ENCODE assay signal across 9 cellular contexts in genomic region chr2:60992985-60993392, GRCh38. TPM values are rescaled to one million over a fixed set of nuclear protein-coding genes. Genes with fewer than 3 reads are reported as not detected.
DNase-seq lines count a peak whose midpoint lies in the region; ATAC-seq and TF ChIP-seq lines count a peak whose summit lies in the region.
"Had no signal": no experiment of that assay in that cellular context is flagged by ENCODE, and none has a peak within 500 bp of the region (broad histone marks: within the 10 kb centered on the region; RNA-seq: fewer than 3 reads in every experiment).

No MANE protein-coding gene starts in this region.

- no peaks in the 10 kb centered on the region for H3K27me3 ChIP-seq in mucosa of rectum (ENCODE audit: control insufficient read depth in 2 of 2, insufficient read depth in 2 of 2, low read length in 2 of 2)
- H3K27me3 ChIP-seq in GM23338 (ENCODE audit: insufficient read depth): no peaks in the 10 kb centered on the region
- H3K27me3 ChIP-seq in smooth muscle cell (ENCODE audit: low read depth): no peaks in the 10 kb centered on the region
- no peaks in the 10 kb centered on the region for H3K27me3 ChIP-seq in osteoblast (ENCODE audit: insufficient read depth, low read length)
- H3K27me3 ChIP-seq: tibial nerve had no signal

- DNase-seq in NOMO-1 treated with dmso at 0.1 percent for 144 hours (lab: John Stamatoyannopoulos, UW; ENCODE audit: unreplicated experiment): peak; percentile 66
- DNase-seq in GM23338 (ENCODE audit: low spot score): no peak
- no peak for DNase-seq in H4 (ENCODE audit: low spot score)
- DNase-seq in smooth muscle cell (lab: John Stamatoyannopoulos, UW; ENCODE audit: unreplicated experiment): no peak
- DNase-seq in osteoblast (ENCODE audit: insufficient read length, low spot score, missing footprints): no peak

- H3F3A ChIP-seq in GM23338 (replicated peaks; ENCODE audit: low read depth): no peaks in the 10 kb centered on the region
- no peaks in the 10 kb centered on the region for H3F3A ChIP-seq in smooth muscle cell (ENCODE audit: low read depth)

- peaks cover 32% of the 10 kb centered on the region for H3K36me3 Mint-ChIP-seq in GM23338 (ENCODE audit: low read depth)

- no peaks in the 10 kb centered on the region for H3K79me2 ChIP-seq in GM23338 (replicated peaks; ENCODE audit: insufficient read depth)
- no peaks in the 10 kb centered on the region for H3K79me2 ChIP-seq in smooth muscle cell (ENCODE audit: low read depth)
- no peaks in the 10 kb centered on the region for H3K79me2 ChIP-seq in osteoblast (ENCODE audit: insufficient read depth, low read length)

- H3K4me1 ChIP-seq in mucosa of rectum (ENCODE audit: control insufficient read depth in 2 of 2, insufficient read depth in 2 of 2, low read length in 2 of 2) (peaks cover 0 to 3% of the 10 kb centered on the region in 2 donors), GM23338 (ENCODE audit: insufficient read depth) (no peaks in the 10 kb centered on the region), smooth muscle cell (ENCODE audit: low read depth) (no peaks in the 10 kb centered on the region), osteoblast (ENCODE audit: insufficient read depth, low read length) (no peaks in the 10 kb centered on the region)
- H3K4me1 ChIP-seq: tibial nerve had no signal

- H3K4me3 Mint-ChIP-seq in GM23338: no peak overlapping the region

- no peak overlapping the region for H3K4me3 ChIP-seq in mucosa of rectum (ENCODE audit: low read length in 2 of 2)
- H3K4me3 ChIP-seq in GM23338: no peak overlapping the region
- H3K4me3 ChIP-seq in smooth muscle cell: no peak overlapping the region
- no peak overlapping the region for H3K4me3 ChIP-seq in osteoblast (ENCODE audit: insufficient read depth, low read length)
- H3K4me3 ChIP-seq: tibial nerve had no signal

- no peak overlapping the region for H3K27ac Mint-ChIP-seq in GM23338

- H3K27ac ChIP-seq in mucosa of rectum (ENCODE audit: low read depth in 2 of 2, low read length in 2 of 2) (peak overlapping the region; percentile 37 to 43), GM23338 (ENCODE audit: low read depth) (no peak overlapping the region), smooth muscle cell (ENCODE audit: low read depth) (no peak overlapping the region), osteoblast (ENCODE audit: low read depth, low read length) (no peak overlapping the region)

- H3K4me1 Mint-ChIP-seq in GM23338: no peaks in the 10 kb centered on the region

- H3K36me3 ChIP-seq in mucosa of rectum (ENCODE audit: control insufficient read depth in 2 of 2, insufficient read depth in 2 of 2, low read length in 2 of 2): peaks cover 0 to 3% of the 10 kb centered on the region in 2 donors
- H3K36me3 ChIP-seq in GM23338 (ENCODE audit: insufficient read depth): no peaks in the 10 kb centered on the region; the same call in 1 of the 2 replicates
- no peaks in the 10 kb centered on the region for H3K36me3 ChIP-seq in smooth muscle cell (ENCODE audit: low read depth)
- H3K36me3 ChIP-seq in osteoblast (ENCODE audit: insufficient read depth, low read length): no peaks in the 10 kb centered on the region

- ATAC-seq in GM18867 (IDR thresholded peaks at IDR 0.05; ENCODE audit: unreplicated experiment): peak; percentile 98
- ATAC-seq in HG02642 (IDR thresholded peaks at IDR 0.05; ENCODE audit: poor library complexity, unreplicated experiment): peak; percentile 98
- no peak for ATAC-seq in GM23338

- H3K9me3 Mint-ChIP-seq in GM23338: peaks cover 43% of the 10 kb centered on the region

- H3K9ac ChIP-seq in mucosa of rectum (ENCODE audit: low read depth in 1 of 2, low read length in 2 of 2) (no peak overlapping the region), smooth muscle cell (ENCODE audit: low read depth) (no peak overlapping the region)

- H2AFZ ChIP-seq in GM23338: no peak overlapping the region
- no peak overlapping the region for H2AFZ ChIP-seq in smooth muscle cell (ENCODE audit: low read depth)
- H2AFZ ChIP-seq in osteoblast (ENCODE audit: low read length): no peak overlapping the region

- no peaks in the 10 kb centered on the region for H3K9me2 ChIP-seq in GM23338 (ENCODE audit: insufficient read depth)

- H3K4me2 ChIP-seq in GM23338 (no peak overlapping the region), smooth muscle cell (no peak overlapping the region), osteoblast (ENCODE audit: insufficient read depth, low read length) (no peak overlapping the region)

- TF ChIP-seq CTCF in GM23338 (conservative IDR thresholded peaks at IDR 0.05; ENCODE audit: low read depth in 2 of 2): no peak
- no peak for TF ChIP-seq CTCF in smooth muscle cell (IDR thresholded peaks at IDR 0.05; ENCODE audit: borderline replicate concordance, insufficient read depth, poor library complexity, severe bottlenecking)
- TF ChIP-seq CTCF in osteoblast (IDR thresholded peaks at IDR 0.05; ENCODE audit: extremely low read depth, low read depth, low read length): no peak

- WGBS in smooth muscle cell (ENCODE audit: low lambda C conversion rate): 92% methylated on average over 7 of the region's 7 CpGs

- no peaks in the 10 kb centered on the region for H3K9me3 ChIP-seq in mucosa of rectum (ENCODE audit: control insufficient read depth in 2 of 2, low read length in 2 of 2)
- H3K9me3 ChIP-seq in smooth muscle cell (replicated peaks; ENCODE audit: low read depth): no peaks in the 10 kb centered on the region
- H3K9me3 ChIP-seq in osteoblast (ENCODE audit: low read depth, low read length): peaks cover 3% of the 10 kb centered on the region

- H3K27me3 Mint-ChIP-seq in GM23338 (ENCODE audit: insufficient read depth, low read depth, poor library complexity): peaks cover 3% of the 10 kb centered on the region

- H4K20me1 ChIP-seq in GM23338 (replicated peaks; ENCODE audit: insufficient read depth) (no peaks in the 10 kb centered on the region), smooth muscle cell (ENCODE audit: low read depth) (no peaks in the 10 kb centered on the region), osteoblast (ENCODE audit: insufficient read depth, low read length) (no peaks in the 10 kb centered on the region)

RNA-seq across cellular contexts. Expression of gene PEX13, which starts 24.5 kb away (rescaled TPM):
- 29.2 and 35.1 TPM in 2 replicates for total RNA-seq in GM23338 (2014; rRNA removed; shearing (Covaris generic))
- polyA plus RNA-seq in GM23338 (2016; fragmentation: Nextera tagmentation; extraction: Ambion mirVana) (15.8 and 16.9 TPM in 2 replicates), smooth muscle cell (14.1 and 14.9 TPM in 2 replicates)
- total RNA-seq in H4 (2014; rRNA removed; shearing (Covaris generic)): 24.9 and 47.2 TPM in 2 replicates
- total RNA-seq in smooth muscle cell (46.0 and 50.2 TPM in 2 replicates), osteoblast (33.3 and 34.0 TPM in 2 replicates)

RNA-seq across cellular contexts. Expression of gene PUS10, which starts 25.1 kb away (rescaled TPM):
- 2.5 and 3.5 TPM in 2 replicates for total RNA-seq in GM23338 (2014; rRNA removed; shearing (Covaris generic))
- polyA plus RNA-seq in GM23338 (2016; fragmentation: Nextera tagmentation; extraction: Ambion mirVana) (1.7 and 2.2 TPM in 2 replicates), smooth muscle cell (3.3 and 3.5 TPM in 2 replicates)
- total RNA-seq in H4 (2014; rRNA removed; shearing (Covaris generic)): 4.5 TPM in 2 replicates
- total RNA-seq in smooth muscle cell (6.3 and 9.2 TPM in 2 replicates), osteoblast (5.6 and 5.8 TPM in 2 replicates)

Comparison
In these comparisons a context has a peak if more than half of its experiments do, and no peak if none do; other contexts are left out.
1. H3K27ac ChIP-seq: peak in mucosa of rectum (2 of 2); none in GM23338 (single experiment), smooth muscle cell (single experiment) and osteoblast (single experiment).